In genomic region chrX:69031181-69031580, GRCh38 we compare ENCODE assay signal across 11 cellular contexts.
DNase-seq lines count a peak whose midpoint lies in the region; ATAC-seq and TF ChIP-seq lines count a peak whose summit lies in the region.
"Had no signal": no experiment of that assay in that cellular context is flagged by ENCODE, and none has a peak within 500 bp of the region (broad histone marks: within the 10 kb centered on the region; RNA-seq: fewer than 3 reads in every experiment).

No MANE protein-coding gene starts in this region.

- no peak for TF ChIP-seq POLR2A in lower leg skin (IDR thresholded peaks at IDR 0.05)
- TF ChIP-seq POLR2A in gastroesophageal sphincter (IDR thresholded peaks at IDR 0.05): no peak

- intact Hi-C loops in lower leg skin (cut with DNase I; ENCODE audit: low total_unique reads): no loop called here

- H3K14ac ChIP-seq in neuronal stem cell (ENCODE audit: low read length): no peak overlapping the region

- no peak overlapping the region for H2BK15ac ChIP-seq in neuronal stem cell (ENCODE audit: low read length)

- no peak overlapping the region for H2AK5ac ChIP-seq in neuronal stem cell (ENCODE audit: low read depth, low read length)

- no peak overlapping the region for H2BK120ac ChIP-seq in neuronal stem cell (ENCODE audit: low read depth, low read length)

- no peak overlapping the region for H3K9ac ChIP-seq in neuronal stem cell (ENCODE audit: low read depth, low read length, poor library complexity)

- POLR2A ChIA-PET in HEK293T (lab: Yijun Ruan, JAX): no interaction called here

- CTCF ChIA-PET in HEK293T (lab: Yijun Ruan, JAX): interaction anchor here (0.6 to 1.5 kb wide), 4 partner anchors 9 to 203 kb away, joined by 3 read pairs; no protein-coding TSS in a partner anchor

- no peak for TF ChIP-seq EP300 in gastroesophageal sphincter (IDR thresholded peaks at IDR 0.05)

- H2BK5ac ChIP-seq in neuronal stem cell (ENCODE audit: low read length): no peak overlapping the region

- H3K23ac ChIP-seq in neuronal stem cell (ENCODE audit: low read depth, low read length, poor library complexity): no peak overlapping the region

- no peak overlapping the region for H2AFZ ChIP-seq in neuronal stem cell (ENCODE audit: low read length)

- no peak overlapping the region for H3K4ac ChIP-seq in neuronal stem cell (ENCODE audit: low read length)

- no peak overlapping the region for H4K8ac ChIP-seq in neuronal stem cell (ENCODE audit: low read depth, low read length)

- no peaks in the 10 kb centered on the region for H3K36me3 ChIP-seq in neuronal stem cell (replicated peaks in 1 of 2; ENCODE audit: control insufficient read depth in 2 of 2, insufficient read depth in 2 of 2, low read length in 2 of 2)
- H3K36me3 ChIP-seq in gastroesophageal sphincter: no peaks in the 10 kb centered on the region
- H3K36me3 ChIP-seq: thoracic aorta had no signal

- H3K27ac ChIP-seq in neuronal stem cell (replicated peaks; ENCODE audit: low read length): no peak overlapping the region
- H3K27ac ChIP-seq in gastroesophageal sphincter: no peak overlapping the region
- H3K27ac ChIP-seq: thoracic aorta had no signal

- H3K79me1 ChIP-seq in neuronal stem cell (ENCODE audit: low read depth, low read length): no peaks in the 10 kb centered on the region

- H3K27me3 ChIP-seq in neuronal stem cell (ENCODE audit: control insufficient read depth in 3 of 3, insufficient read depth in 3 of 3, low read depth in 1 of 3, low read length in 3 of 3) (no peaks in the 10 kb centered on the region), gastroesophageal sphincter (no peaks in the 10 kb centered on the region)

- peak overlapping the region; percentile 41 for H2BK12ac ChIP-seq in neuronal stem cell (ENCODE audit: low read length)

- no peak overlapping the region for H3K4me2 ChIP-seq in neuronal stem cell (ENCODE audit: insufficient read depth, low read length, poor library complexity, severe bottlenecking)

- TF ChIP-seq CTCF in WI38 (IDR thresholded peaks at IDR 0.05; ENCODE audit: low read depth, low read length): 0 out of 2 replicates have a peak, but pooled peaks have one; percentile 10
- peak; percentile 28 for TF ChIP-seq CTCF in fibroblast of the aortic adventitia (IDR thresholded peaks at IDR 0.05; ENCODE audit: insufficient read depth, low read length)
- no peak for TF ChIP-seq CTCF in lower leg skin (IDR thresholded peaks at IDR 0.05)
- peak in 1 of 4 experiments; percentile 14 for TF ChIP-seq CTCF in gastroesophageal sphincter (IDR thresholded peaks at IDR 0.05)

- no peak overlapping the region for H3K4me3 ChIP-seq in WI38 (ENCODE audit: low read depth, low read length)
- no peak overlapping the region for H3K4me3 ChIP-seq in fibroblast of the aortic adventitia (ENCODE audit: low read depth, low read length)
- H3K4me3 ChIP-seq in neuronal stem cell (ENCODE audit: low read length in 2 of 2): no peak overlapping the region
- no peak overlapping the region for H3K4me3 ChIP-seq in lower leg skin (ENCODE audit: low read depth, poor library complexity, severe bottlenecking)
- H3K4me3 ChIP-seq in gastroesophageal sphincter: no peak overlapping the region
- H3K4me3 ChIP-seq: skin epidermis, thoracic aorta had no signal

- H3K18ac ChIP-seq in neuronal stem cell (ENCODE audit: low read length): peak overlapping the region; percentile 38

- ATAC-seq in GM21367 (IDR thresholded peaks at IDR 0.05; ENCODE audit: unreplicated experiment) (no peak), gastroesophageal sphincter (no peak)

- peak; percentile 7 for DNase-seq in HEK293T (ENCODE audit: extremely low spot score)
- DNase-seq in fibroblast of the aortic adventitia (ENCODE audit: low read depth): peak; percentile 7
- peak; percentile 21 for DNase-seq in neuronal stem cell (ENCODE audit: low spot score)
- no peak for DNase-seq in lower leg skin (ENCODE audit: low spot score in 2 of 2)
- DNase-seq: activated CD4-positive, alpha-beta T cell treated with anti-CD3 and anti-CD28 coated beads for 48 hours; anterior cingulate cortex had no signal

- peaks cover 3% of the 10 kb centered on the region in 2 donors for H3K4me1 ChIP-seq in neuronal stem cell (ENCODE audit: control insufficient read depth in 2 of 2, insufficient read depth in 1 of 2, low read depth in 1 of 2, low read length in 2 of 2)
- peaks cover 0 to 12% (median 0%) of the 10 kb centered on the region in 3 donors for H3K4me1 ChIP-seq in gastroesophageal sphincter

- H3K9me3 ChIP-seq in neuronal stem cell (replicated peaks in 1 of 2; ENCODE audit: control insufficient read depth in 2 of 2, insufficient read depth in 1 of 2, low read depth in 1 of 2, low read length in 2 of 2): no peaks in the 10 kb centered on the region
- no peaks in the 10 kb centered on the region for H3K9me3 ChIP-seq in gastroesophageal sphincter
- H3K9me3 ChIP-seq: thoracic aorta had no signal

- WGBS in neuronal stem cell (ENCODE audit: extremely low coverage in 2 of 2, insufficient read length in 2 of 2, insufficient replicate concordance in 1 of 2), 2 donors: no CpG with 5 or more reads among the region's 3 CpGs
- 69 to 100% methylated on average over 1 to 3 of the region's 3 CpGs for WGBS in lower leg skin, 2 donors
- 80% methylated on average over 1 of the region's 3 CpGs; no CpG with 5 or more reads in 1 of the 2 donors for whole genome bisulfite sequencing in gastroesophageal sphincter (ENCODE audit: low coverage in 1 of 2), 2 donors

- no peak overlapping the region for H4K91ac ChIP-seq in neuronal stem cell (ENCODE audit: low read depth, low read length, poor library complexity)

TF ChIP-seq in HEK293T, 16 proteins besides CTCF, POLR2A, EP300 and RAD21:
- TF ChIP-seq TARDBP (IDR thresholded peaks at IDR 0.05) (no peak), FOXK2 (IDR thresholded peaks at IDR 0.05) (no peak), ZNF384 (IDR thresholded peaks at IDR 0.05) (no peak), L3MBTL2 (conservative IDR thresholded peaks at IDR 0.05) (no peak), FOXM1 (IDR thresholded peaks at IDR 0.05; ENCODE audit: borderline replicate concordance) (no peak), SP1 (IDR thresholded peaks at IDR 0.05) (no peak), LEF1 (IDR thresholded peaks at IDR 0.05; ENCODE audit: borderline replicate concordance) (no peak), ARNT (IDR thresholded peaks at IDR 0.05) (no peak), CTBP1 (IDR thresholded peaks at IDR 0.05; ENCODE audit: borderline replicate concordance) (no peak), HDGF (IDR thresholded peaks at IDR 0.05; ENCODE audit: borderline replicate concordance) (no peak), SUZ12 (IDR thresholded peaks at IDR 0.05) (no peak), FOXA1 (IDR thresholded peaks at IDR 0.05) (no peak), NFRKB (IDR thresholded peaks at IDR 0.05) (no peak), PKNOX1 (IDR thresholded peaks at IDR 0.05) (no peak)

Comparison
In these comparisons a context has a peak if more than half of its experiments do, and no peak if none do; other contexts are left out.
1. DNase-seq: peak in HEK293T (single experiment), fibroblast of the aortic adventitia (single experiment) and neuronal stem cell (single experiment); none in lower leg skin (0 of 2).
2. CTCF ChIP-seq: peak in WI38 (single experiment) and fibroblast of the aortic adventitia (single experiment); none in lower leg skin (0 of 3).